ENCODE assay signal across 1 cellular context in genomic region chr19:40695881-40696280, GRCh38.
A peak's percentile ranks its signal among the peaks of the same experiment; 100 is the strongest.
TF ChIP-seq lines count a peak whose summit lies in the region.

No MANE protein-coding gene starts in this region.

TF ChIP-seq in liver, 16 proteins besides CTCF, POLR2A, EP300 and RAD21 (continued from another document):
- no peak for TF ChIP-seq REST (IDR thresholded peaks at IDR 0.05)
- peak in 1 of 2 donors; percentile 75 for TF ChIP-seq RXRA (IDR thresholded peaks at IDR 0.05)
- no peak for TF ChIP-seq FOXA1 (IDR thresholded peaks at IDR 0.05)
- TF ChIP-seq HNF4G (IDR thresholded peaks at IDR 0.05), result no peak
- no peak for TF ChIP-seq EGR1 (IDR thresholded peaks at IDR 0.05; ENCODE audit: low read depth in 2 of 2)
- TF ChIP-seq TAF1 (conservative IDR thresholded peaks at IDR 0.05), result no peak
- TF ChIP-seq NR2F2 (IDR thresholded peaks at IDR 0.05), result no peak
- TF ChIP-seq ZBTB33 (IDR thresholded peaks at IDR 0.05), result no peak
- peak; percentile 46 for TF ChIP-seq SP1 (IDR thresholded peaks at IDR 0.05)
- peak; percentile 19 to 81 for TF ChIP-seq HNF4A (conservative IDR thresholded peaks at IDR 0.05)
- TF ChIP-seq FOXA2 (IDR thresholded peaks at IDR 0.05), result no peak
TF ChIP-seq in liver: peak in this region for 3.
